ENCODE assay signal across 2 cellular contexts in the genomic region with DNA sequence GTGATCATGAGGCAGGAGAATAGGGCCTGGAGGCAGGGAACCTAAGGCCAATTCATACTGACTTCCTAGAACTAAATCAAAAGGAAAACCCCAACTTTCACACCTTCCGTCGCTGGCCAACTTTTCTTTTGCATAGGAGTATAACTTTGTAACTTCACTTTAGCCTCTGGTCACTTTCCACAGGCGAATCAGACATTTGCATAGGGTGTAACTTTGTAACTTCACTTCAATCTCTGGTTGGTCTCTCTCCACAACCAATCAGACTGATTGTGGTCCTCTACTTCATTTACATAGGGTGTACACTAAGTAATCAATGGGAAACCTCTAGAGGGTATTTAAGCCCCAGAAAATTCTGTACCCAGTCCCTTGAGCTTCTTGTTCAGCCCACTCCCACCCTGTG.
TF ChIP-seq lines count a peak whose summit lies in the region.

No MANE protein-coding gene starts in this region.

TF ChIP-seq in GM23338, 12 proteins besides CTCF, POLR2A, EP300 and RAD21:
- TF ChIP-seq CREB1 (CRISPR knock-in tag; IDR thresholded peaks at IDR 0.05; ENCODE audit: low read depth) (no peak), NANOG (IDR thresholded peaks at IDR 0.05; ENCODE audit: borderline replicate concordance) (no peak), ZNF331 (CRISPR knock-in tag; IDR thresholded peaks at IDR 0.05; ENCODE audit: low read depth) (no peak), STAT1 (IDR thresholded peaks at IDR 0.05; ENCODE audit: unreplicated experiment) (no peak), EZH2 (IDR thresholded peaks at IDR 0.05; ENCODE audit: low read depth, unreplicated experiment) (no peak), POLR2AphosphoS5 (IDR thresholded peaks at IDR 0.05; ENCODE audit: low read depth) (no peak), EZH2phosphoT487 (IDR thresholded peaks at IDR 0.05; ENCODE audit: unreplicated experiment) (no peak)
- TF ChIP-seq, protein P1, sequence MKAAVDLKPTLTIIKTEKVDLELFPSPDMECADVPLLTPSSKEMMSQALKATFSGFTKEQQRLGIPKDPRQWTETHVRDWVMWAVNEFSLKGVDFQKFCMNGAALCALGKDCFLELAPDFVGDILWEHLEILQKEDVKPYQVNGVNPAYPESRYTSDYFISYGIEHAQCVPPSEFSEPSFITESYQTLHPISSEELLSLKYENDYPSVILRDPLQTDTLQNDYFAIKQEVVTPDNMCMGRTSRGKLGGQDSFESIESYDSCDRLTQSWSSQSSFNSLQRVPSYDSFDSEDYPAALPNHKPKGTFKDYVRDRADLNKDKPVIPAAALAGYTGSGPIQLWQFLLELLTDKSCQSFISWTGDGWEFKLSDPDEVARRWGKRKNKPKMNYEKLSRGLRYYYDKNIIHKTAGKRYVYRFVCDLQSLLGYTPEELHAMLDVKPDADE (IDR thresholded peaks at IDR 0.05): no peak
- TF ChIP-seq, protein P2, sequence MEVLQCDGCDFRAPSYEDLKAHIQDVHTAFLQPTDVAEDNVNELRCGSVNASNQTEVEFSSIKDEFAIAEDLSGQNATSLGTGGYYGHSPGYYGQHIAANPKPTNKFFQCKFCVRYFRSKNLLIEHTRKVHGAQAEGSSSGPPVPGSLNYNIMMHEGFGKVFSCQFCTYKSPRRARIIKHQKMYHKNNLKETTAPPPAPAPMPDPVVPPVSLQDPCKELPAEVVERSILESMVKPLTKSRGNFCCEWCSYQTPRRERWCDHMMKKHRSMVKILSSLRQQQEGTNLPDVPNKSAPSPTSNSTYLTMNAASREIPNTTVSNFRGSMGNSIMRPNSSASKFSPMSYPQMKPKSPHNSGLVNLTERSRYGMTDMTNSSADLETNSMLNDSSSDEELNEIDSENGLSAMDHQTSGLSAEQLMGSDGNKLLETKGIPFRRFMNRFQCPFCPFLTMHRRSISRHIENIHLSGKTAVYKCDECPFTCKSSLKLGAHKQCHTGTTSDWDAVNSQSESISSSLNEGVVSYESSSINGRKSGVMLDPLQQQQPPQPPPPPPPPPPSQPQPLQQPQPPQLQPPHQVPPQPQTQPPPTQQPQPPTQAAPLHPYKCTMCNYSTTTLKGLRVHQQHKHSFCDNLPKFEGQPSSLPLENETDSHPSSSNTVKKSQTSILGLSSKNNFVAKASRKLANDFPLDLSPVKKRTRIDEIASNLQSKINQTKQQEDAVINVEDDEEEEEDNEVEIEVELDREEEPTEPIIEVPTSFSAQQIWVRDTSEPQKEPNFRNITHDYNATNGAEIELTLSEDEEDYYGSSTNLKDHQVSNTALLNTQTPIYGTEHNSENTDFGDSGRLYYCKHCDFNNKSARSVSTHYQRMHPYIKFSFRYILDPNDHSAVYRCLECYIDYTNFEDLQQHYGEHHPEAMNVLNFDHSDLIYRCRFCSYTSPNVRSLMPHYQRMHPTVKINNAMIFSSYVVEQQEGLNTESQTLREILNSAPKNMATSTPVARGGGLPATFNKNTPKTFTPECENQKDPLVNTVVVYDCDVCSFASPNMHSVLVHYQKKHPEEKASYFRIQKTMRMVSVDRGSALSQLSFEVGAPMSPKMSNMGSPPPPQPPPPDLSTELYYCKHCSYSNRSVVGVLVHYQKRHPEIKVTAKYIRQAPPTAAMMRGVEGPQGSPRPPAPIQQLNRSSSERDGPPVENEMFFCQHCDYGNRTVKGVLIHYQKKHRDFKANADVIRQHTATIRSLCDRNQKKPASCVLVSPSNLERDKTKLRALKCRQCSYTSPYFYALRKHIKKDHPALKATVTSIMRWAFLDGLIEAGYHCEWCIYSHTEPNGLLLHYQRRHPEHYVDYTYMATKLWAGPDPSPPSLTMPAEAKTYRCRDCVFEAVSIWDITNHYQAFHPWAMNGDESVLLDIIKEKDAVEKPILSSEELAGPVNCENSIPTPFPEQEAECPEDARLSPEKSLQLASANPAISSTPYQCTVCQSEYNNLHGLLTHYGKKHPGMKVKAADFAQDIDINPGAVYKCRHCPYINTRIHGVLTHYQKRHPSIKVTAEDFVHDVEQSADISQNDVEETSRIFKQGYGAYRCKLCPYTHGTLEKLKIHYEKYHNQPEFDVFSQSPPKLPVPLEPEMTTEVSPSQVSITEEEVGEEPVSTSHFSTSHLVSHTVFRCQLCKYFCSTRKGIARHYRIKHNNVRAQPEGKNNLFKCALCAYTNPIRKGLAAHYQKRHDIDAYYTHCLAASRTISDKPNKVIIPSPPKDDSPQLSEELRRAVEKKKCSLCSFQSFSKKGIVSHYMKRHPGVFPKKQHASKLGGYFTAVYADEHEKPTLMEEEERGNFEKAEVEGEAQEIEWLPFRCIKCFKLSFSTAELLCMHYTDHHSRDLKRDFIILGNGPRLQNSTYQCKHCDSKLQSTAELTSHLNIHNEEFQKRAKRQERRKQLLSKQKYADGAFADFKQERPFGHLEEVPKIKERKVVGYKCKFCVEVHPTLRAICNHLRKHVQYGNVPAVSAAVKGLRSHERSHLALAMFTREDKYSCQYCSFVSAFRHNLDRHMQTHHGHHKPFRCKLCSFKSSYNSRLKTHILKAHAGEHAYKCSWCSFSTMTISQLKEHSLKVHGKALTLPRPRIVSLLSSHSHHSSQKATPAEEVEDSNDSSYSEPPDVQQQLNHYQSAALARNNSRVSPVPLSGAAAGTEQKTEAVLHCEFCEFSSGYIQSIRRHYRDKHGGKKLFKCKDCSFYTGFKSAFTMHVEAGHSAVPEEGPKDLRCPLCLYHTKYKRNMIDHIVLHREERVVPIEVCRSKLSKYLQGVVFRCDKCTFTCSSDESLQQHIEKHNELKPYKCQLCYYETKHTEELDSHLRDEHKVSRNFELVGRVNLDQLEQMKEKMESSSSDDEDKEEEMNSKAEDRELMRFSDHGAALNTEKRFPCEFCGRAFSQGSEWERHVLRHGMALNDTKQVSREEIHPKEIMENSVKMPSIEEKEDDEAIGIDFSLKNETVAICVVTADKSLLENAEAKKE (CRISPR knock-in tag; IDR thresholded peaks at IDR 0.05): no peak
- TF ChIP-seq, protein P3, sequence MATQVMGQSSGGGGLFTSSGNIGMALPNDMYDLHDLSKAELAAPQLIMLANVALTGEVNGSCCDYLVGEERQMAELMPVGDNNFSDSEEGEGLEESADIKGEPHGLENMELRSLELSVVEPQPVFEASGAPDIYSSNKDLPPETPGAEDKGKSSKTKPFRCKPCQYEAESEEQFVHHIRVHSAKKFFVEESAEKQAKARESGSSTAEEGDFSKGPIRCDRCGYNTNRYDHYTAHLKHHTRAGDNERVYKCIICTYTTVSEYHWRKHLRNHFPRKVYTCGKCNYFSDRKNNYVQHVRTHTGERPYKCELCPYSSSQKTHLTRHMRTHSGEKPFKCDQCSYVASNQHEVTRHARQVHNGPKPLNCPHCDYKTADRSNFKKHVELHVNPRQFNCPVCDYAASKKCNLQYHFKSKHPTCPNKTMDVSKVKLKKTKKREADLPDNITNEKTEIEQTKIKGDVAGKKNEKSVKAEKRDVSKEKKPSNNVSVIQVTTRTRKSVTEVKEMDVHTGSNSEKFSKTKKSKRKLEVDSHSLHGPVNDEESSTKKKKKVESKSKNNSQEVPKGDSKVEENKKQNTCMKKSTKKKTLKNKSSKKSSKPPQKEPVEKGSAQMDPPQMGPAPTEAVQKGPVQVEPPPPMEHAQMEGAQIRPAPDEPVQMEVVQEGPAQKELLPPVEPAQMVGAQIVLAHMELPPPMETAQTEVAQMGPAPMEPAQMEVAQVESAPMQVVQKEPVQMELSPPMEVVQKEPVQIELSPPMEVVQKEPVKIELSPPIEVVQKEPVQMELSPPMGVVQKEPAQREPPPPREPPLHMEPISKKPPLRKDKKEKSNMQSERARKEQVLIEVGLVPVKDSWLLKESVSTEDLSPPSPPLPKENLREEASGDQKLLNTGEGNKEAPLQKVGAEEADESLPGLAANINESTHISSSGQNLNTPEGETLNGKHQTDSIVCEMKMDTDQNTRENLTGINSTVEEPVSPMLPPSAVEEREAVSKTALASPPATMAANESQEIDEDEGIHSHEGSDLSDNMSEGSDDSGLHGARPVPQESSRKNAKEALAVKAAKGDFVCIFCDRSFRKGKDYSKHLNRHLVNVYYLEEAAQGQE (IDR thresholded peaks at IDR 0.05; ENCODE audit: unreplicated experiment): no peak

TF ChIP-seq in H1, 55 proteins besides CTCF, POLR2A, EP300 and RAD21:
- TF ChIP-seq KDM1A (IDR thresholded peaks at IDR 0.05; ENCODE audit: borderline replicate concordance, low read length) (no peak), PHF8 (conservative IDR thresholded peaks at IDR 0.05; ENCODE audit: low read depth, low read length) (no peak), SP2 (IDR thresholded peaks at IDR 0.05; ENCODE audit: low read length) (no peak), SIN3A (conservative IDR thresholded peaks at IDR 0.05 in 1 of 2, IDR thresholded peaks at IDR 0.05 in 1 of 2; ENCODE audit: low read depth in 1 of 2, low read length in 2 of 2) (no peak), HDAC2 (IDR thresholded peaks at IDR 0.05; ENCODE audit: borderline replicate concordance in 1 of 2, low read depth in 2 of 2, low read length in 2 of 2) (no peak), TEAD4 (IDR thresholded peaks at IDR 0.05; ENCODE audit: low read depth, low read length) (no peak), SIX5 (IDR thresholded peaks at IDR 0.05; ENCODE audit: low read depth, low read length) (no peak), POLR2AphosphoS5 (IDR thresholded peaks at IDR 0.05; ENCODE audit: low read depth, low read length) (no peak), TAF7 (optimal IDR thresholded peaks at IDR 0.05; ENCODE audit: borderline replicate concordance, low read depth, low read length) (no peak), TCF12 (IDR thresholded peaks at IDR 0.05; ENCODE audit: low read depth, low read length) (no peak), RNF2 (IDR thresholded peaks at IDR 0.05; ENCODE audit: borderline replicate concordance, low read depth, low read length, missing control alignments, poor library complexity, severe bottlenecking) (no peak), GTF2F1 (IDR thresholded peaks at IDR 0.05; ENCODE audit: borderline replicate concordance, low read depth, low read length) (no peak), SP4 (IDR thresholded peaks at IDR 0.05; ENCODE audit: low read length) (no peak), NANOG (IDR thresholded peaks at IDR 0.05; ENCODE audit: insufficient read depth, low read depth, low read length, poor library complexity, severe bottlenecking) (no peak)
- TF ChIP-seq, protein P4, sequence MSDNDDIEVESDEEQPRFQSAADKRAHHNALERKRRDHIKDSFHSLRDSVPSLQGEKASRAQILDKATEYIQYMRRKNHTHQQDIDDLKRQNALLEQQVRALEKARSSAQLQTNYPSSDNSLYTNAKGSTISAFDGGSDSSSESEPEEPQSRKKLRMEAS (IDR thresholded peaks at IDR 0.05): no peak
- TF ChIP-seq, protein P5, sequence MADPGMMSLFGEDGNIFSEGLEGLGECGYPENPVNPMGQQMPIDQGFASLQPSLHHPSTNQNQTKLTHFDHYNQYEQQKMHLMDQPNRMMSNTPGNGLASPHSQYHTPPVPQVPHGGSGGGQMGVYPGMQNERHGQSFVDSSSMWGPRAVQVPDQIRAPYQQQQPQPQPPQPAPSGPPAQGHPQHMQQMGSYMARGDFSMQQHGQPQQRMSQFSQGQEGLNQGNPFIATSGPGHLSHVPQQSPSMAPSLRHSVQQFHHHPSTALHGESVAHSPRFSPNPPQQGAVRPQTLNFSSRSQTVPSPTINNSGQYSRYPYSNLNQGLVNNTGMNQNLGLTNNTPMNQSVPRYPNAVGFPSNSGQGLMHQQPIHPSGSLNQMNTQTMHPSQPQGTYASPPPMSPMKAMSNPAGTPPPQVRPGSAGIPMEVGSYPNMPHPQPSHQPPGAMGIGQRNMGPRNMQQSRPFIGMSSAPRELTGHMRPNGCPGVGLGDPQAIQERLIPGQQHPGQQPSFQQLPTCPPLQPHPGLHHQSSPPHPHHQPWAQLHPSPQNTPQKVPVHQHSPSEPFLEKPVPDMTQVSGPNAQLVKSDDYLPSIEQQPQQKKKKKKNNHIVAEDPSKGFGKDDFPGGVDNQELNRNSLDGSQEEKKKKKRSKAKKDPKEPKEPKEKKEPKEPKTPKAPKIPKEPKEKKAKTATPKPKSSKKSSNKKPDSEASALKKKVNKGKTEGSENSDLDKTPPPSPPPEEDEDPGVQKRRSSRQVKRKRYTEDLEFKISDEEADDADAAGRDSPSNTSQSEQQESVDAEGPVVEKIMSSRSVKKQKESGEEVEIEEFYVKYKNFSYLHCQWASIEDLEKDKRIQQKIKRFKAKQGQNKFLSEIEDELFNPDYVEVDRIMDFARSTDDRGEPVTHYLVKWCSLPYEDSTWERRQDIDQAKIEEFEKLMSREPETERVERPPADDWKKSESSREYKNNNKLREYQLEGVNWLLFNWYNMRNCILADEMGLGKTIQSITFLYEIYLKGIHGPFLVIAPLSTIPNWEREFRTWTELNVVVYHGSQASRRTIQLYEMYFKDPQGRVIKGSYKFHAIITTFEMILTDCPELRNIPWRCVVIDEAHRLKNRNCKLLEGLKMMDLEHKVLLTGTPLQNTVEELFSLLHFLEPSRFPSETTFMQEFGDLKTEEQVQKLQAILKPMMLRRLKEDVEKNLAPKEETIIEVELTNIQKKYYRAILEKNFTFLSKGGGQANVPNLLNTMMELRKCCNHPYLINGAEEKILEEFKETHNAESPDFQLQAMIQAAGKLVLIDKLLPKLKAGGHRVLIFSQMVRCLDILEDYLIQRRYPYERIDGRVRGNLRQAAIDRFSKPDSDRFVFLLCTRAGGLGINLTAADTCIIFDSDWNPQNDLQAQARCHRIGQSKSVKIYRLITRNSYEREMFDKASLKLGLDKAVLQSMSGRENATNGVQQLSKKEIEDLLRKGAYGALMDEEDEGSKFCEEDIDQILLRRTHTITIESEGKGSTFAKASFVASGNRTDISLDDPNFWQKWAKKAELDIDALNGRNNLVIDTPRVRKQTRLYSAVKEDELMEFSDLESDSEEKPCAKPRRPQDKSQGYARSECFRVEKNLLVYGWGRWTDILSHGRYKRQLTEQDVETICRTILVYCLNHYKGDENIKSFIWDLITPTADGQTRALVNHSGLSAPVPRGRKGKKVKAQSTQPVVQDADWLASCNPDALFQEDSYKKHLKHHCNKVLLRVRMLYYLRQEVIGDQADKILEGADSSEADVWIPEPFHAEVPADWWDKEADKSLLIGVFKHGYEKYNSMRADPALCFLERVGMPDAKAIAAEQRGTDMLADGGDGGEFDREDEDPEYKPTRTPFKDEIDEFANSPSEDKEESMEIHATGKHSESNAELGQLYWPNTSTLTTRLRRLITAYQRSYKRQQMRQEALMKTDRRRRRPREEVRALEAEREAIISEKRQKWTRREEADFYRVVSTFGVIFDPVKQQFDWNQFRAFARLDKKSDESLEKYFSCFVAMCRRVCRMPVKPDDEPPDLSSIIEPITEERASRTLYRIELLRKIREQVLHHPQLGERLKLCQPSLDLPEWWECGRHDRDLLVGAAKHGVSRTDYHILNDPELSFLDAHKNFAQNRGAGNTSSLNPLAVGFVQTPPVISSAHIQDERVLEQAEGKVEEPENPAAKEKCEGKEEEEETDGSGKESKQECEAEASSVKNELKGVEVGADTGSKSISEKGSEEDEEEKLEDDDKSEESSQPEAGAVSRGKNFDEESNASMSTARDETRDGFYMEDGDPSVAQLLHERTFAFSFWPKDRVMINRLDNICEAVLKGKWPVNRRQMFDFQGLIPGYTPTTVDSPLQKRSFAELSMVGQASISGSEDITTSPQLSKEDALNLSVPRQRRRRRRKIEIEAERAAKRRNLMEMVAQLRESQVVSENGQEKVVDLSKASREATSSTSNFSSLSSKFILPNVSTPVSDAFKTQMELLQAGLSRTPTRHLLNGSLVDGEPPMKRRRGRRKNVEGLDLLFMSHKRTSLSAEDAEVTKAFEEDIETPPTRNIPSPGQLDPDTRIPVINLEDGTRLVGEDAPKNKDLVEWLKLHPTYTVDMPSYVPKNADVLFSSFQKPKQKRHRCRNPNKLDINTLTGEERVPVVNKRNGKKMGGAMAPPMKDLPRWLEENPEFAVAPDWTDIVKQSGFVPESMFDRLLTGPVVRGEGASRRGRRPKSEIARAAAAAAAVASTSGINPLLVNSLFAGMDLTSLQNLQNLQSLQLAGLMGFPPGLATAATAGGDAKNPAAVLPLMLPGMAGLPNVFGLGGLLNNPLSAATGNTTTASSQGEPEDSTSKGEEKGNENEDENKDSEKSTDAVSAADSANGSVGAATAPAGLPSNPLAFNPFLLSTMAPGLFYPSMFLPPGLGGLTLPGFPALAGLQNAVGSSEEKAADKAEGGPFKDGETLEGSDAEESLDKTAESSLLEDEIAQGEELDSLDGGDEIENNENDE (IDR thresholded peaks at IDR 0.05; ENCODE audit: insufficient replicate concordance, low read length): no peak
TF ChIP-seq in H1: peak in this region for 0.
